In the genomic region with DNA sequence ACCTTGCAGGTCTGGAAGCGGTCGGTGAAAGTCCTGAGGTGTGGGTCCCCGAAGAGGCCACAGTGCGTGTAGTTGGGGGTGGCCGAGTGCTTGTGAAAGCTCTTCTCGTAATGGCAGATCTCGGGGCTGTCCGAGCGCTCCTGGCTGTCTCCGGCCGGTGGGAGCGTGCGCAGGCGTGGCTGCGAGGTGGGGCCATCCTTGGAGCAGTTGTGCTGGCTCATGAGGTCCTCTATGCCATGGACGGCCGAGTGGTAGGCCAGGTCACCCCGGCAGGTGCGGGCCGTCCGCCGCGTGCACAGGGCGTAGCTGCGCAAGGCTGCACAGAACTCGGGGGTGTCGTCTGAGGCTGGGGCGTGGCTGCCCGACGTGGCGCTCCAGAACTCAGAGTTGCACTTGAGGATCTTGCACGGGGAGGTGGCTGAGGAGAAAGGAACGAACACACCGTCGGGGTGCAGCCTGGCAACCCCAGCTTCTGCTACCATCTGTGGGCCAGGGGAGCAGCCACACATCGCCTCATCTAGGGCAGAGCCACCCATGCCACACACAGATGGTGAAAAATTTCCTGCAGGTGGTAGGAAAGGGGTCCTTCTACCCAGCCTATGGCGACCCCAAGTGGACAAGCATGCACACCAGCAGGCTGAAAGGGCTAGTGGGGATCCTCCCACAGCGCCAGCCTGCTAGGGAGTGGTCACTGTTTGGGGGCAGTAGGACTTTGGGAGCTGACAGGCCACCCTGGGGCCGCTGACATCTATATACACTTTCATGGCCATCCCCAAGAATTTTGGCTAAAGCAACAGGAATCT, we compare ENCODE assay signal across 18 cellular contexts. TPM values are rescaled to one million over a fixed set of nuclear protein-coding genes. Genes with fewer than 3 reads are reported as not detected.
DNase-seq lines count a peak whose midpoint lies in the region; ATAC-seq and TF ChIP-seq lines count a peak whose summit lies in the region.
"Had no signal": no experiment of that assay in that cellular context is flagged by ENCODE, and none has a peak within 500 bp of the region (broad histone marks: within the 10 kb centered on the region; RNA-seq: fewer than 3 reads in every experiment).

No MANE protein-coding gene starts in this region.

- no peaks in the 10 kb centered on the region for H3K36me3 ChIP-seq in brain microvascular endothelial cell (replicated peaks)
- H3K36me3 ChIP-seq: colonic mucosa had no signal

- DNase-seq in stimulated activated CD4-positive, alpha-beta T cell treated with anti-CD3 and anti-CD28 coated beads, Interleukin-15, amount 100 ng/mL, for 24 hours: peak; percentile 26
- DNase-seq in stimulated activated CD4-positive, alpha-beta T cell treated with anti-CD3 and anti-CD28 coated beads, Interleukin-12 subunit alpha, Interleukin-12 subunit beta, amount 100 ng/mL, for 4 hours: no peak
- peak; percentile 76 for DNase-seq in NB4 (ENCODE audit: low read depth)
- DNase-seq in brain microvascular endothelial cell: no peak
- no peak for DNase-seq in left lobe of liver (ENCODE audit: low spot score)
- no peak for DNase-seq in NCI-H345 treated with DMSO at 0.1 percent for 48 hours (lab: John Stamatoyannopoulos, UW; ENCODE audit: unreplicated experiment)
- DNase-seq: activated CD4-positive, alpha-beta T cell treated with anti-CD3 and anti-CD28 coated beads, Interleukin-2, amount 10 ng/mL, durations not matched to agents 7 days and 5 days; activated naive CD4-positive, alpha-beta T cell treated with Interleukin-2 at 50 U/mL for 16 hours; colonic mucosa; foreskin fibroblast; naive thymus-derived CD4-positive, alpha-beta T cell; NCI-H526 had no signal

- H3K27ac ChIP-seq in brain microvascular endothelial cell: no peak overlapping the region
- H3K27ac ChIP-seq: colonic mucosa, SK-N-MC had no signal

- H3K4me3 ChIP-seq in NB4 (ENCODE audit: low read depth, low read length) (no peak overlapping the region), brain microvascular endothelial cell (ENCODE audit: low read depth, low read length) (no peak overlapping the region)
- H3K4me3 ChIP-seq: colonic mucosa, SK-N-MC had no signal

- ATAC-seq in GM18909 (IDR thresholded peaks at IDR 0.05; ENCODE audit: poor library complexity, unreplicated experiment) (no peak), GM19351 (IDR thresholded peaks at IDR 0.05; ENCODE audit: unreplicated experiment) (no peak), left lobe of liver (no peak)
- ATAC-seq: naive thymus-derived CD4-positive, alpha-beta T cell; sciatic nerve had no signal

- in situ Hi-C loops in brain microvascular endothelial cell (cut with HindIII; ENCODE audit: low pct_ligation_motif_present, low sequenced_read_pairs): no loop called here

- no peaks in the 10 kb centered on the region for H3K27me3 ChIP-seq in brain microvascular endothelial cell (replicated peaks)
- H3K27me3 ChIP-seq: colonic mucosa had no signal

- TF ChIP-seq CTCF in NB4 (IDR thresholded peaks at IDR 0.05; ENCODE audit: low read depth, low read length): peak; percentile 84
- peak; percentile 14 for TF ChIP-seq CTCF in brain microvascular endothelial cell (IDR thresholded peaks at IDR 0.05; ENCODE audit: low read depth, low read length, missing control alignments)

- TF ChIP-seq POLR2A in NB4 (IDR thresholded peaks at IDR 0.05; ENCODE audit: extremely low read depth, insufficient read length): no peak

RNA-seq across cellular contexts. Expression of gene RGMA, which starts 36.7 kb away (rescaled TPM):
- total RNA-seq in left lobe of liver: 0.33 TPM
- total RNA-seq: B cell, LHCN-M2 had no signal

Comparison
In these comparisons a context has a peak if more than half of its experiments do, and no peak if none do; other contexts are left out.
1. DNase-seq: peak in stimulated activated CD4-positive, alpha-beta T cell treated with anti-CD3 and anti-CD28 coated beads, Interleukin-15, amount 100 ng/mL, for 24 hours (single experiment) and NB4 (single experiment); none in stimulated activated CD4-positive, alpha-beta T cell treated with anti-CD3 and anti-CD28 coated beads, Interleukin-12 subunit alpha, Interleukin-12 subunit beta, amount 100 ng/mL, for 4 hours (single experiment), brain microvascular endothelial cell (single experiment), left lobe of liver (single experiment) and NCI-H345 treated with DMSO at 0.1 percent for 48 hours (single experiment).